1 cellular context compared by ENCODE assay signal in genomic region chr9:126615251-126615790, GRCh38.
TF ChIP-seq lines count a peak whose summit lies in the region.

No MANE protein-coding gene starts in this region.

TF ChIP-seq in H1, 55 proteins besides CTCF, POLR2A, EP300 and RAD21 (continued from another document):
- TF ChIP-seq EZH2 (IDR thresholded peaks at IDR 0.05; ENCODE audit: low read depth, low read length, severe bottlenecking): peak; percentile 94
- TF ChIP-seq, protein P1, sequence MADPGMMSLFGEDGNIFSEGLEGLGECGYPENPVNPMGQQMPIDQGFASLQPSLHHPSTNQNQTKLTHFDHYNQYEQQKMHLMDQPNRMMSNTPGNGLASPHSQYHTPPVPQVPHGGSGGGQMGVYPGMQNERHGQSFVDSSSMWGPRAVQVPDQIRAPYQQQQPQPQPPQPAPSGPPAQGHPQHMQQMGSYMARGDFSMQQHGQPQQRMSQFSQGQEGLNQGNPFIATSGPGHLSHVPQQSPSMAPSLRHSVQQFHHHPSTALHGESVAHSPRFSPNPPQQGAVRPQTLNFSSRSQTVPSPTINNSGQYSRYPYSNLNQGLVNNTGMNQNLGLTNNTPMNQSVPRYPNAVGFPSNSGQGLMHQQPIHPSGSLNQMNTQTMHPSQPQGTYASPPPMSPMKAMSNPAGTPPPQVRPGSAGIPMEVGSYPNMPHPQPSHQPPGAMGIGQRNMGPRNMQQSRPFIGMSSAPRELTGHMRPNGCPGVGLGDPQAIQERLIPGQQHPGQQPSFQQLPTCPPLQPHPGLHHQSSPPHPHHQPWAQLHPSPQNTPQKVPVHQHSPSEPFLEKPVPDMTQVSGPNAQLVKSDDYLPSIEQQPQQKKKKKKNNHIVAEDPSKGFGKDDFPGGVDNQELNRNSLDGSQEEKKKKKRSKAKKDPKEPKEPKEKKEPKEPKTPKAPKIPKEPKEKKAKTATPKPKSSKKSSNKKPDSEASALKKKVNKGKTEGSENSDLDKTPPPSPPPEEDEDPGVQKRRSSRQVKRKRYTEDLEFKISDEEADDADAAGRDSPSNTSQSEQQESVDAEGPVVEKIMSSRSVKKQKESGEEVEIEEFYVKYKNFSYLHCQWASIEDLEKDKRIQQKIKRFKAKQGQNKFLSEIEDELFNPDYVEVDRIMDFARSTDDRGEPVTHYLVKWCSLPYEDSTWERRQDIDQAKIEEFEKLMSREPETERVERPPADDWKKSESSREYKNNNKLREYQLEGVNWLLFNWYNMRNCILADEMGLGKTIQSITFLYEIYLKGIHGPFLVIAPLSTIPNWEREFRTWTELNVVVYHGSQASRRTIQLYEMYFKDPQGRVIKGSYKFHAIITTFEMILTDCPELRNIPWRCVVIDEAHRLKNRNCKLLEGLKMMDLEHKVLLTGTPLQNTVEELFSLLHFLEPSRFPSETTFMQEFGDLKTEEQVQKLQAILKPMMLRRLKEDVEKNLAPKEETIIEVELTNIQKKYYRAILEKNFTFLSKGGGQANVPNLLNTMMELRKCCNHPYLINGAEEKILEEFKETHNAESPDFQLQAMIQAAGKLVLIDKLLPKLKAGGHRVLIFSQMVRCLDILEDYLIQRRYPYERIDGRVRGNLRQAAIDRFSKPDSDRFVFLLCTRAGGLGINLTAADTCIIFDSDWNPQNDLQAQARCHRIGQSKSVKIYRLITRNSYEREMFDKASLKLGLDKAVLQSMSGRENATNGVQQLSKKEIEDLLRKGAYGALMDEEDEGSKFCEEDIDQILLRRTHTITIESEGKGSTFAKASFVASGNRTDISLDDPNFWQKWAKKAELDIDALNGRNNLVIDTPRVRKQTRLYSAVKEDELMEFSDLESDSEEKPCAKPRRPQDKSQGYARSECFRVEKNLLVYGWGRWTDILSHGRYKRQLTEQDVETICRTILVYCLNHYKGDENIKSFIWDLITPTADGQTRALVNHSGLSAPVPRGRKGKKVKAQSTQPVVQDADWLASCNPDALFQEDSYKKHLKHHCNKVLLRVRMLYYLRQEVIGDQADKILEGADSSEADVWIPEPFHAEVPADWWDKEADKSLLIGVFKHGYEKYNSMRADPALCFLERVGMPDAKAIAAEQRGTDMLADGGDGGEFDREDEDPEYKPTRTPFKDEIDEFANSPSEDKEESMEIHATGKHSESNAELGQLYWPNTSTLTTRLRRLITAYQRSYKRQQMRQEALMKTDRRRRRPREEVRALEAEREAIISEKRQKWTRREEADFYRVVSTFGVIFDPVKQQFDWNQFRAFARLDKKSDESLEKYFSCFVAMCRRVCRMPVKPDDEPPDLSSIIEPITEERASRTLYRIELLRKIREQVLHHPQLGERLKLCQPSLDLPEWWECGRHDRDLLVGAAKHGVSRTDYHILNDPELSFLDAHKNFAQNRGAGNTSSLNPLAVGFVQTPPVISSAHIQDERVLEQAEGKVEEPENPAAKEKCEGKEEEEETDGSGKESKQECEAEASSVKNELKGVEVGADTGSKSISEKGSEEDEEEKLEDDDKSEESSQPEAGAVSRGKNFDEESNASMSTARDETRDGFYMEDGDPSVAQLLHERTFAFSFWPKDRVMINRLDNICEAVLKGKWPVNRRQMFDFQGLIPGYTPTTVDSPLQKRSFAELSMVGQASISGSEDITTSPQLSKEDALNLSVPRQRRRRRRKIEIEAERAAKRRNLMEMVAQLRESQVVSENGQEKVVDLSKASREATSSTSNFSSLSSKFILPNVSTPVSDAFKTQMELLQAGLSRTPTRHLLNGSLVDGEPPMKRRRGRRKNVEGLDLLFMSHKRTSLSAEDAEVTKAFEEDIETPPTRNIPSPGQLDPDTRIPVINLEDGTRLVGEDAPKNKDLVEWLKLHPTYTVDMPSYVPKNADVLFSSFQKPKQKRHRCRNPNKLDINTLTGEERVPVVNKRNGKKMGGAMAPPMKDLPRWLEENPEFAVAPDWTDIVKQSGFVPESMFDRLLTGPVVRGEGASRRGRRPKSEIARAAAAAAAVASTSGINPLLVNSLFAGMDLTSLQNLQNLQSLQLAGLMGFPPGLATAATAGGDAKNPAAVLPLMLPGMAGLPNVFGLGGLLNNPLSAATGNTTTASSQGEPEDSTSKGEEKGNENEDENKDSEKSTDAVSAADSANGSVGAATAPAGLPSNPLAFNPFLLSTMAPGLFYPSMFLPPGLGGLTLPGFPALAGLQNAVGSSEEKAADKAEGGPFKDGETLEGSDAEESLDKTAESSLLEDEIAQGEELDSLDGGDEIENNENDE (IDR thresholded peaks at IDR 0.05; ENCODE audit: insufficient replicate concordance, low read length): no peak
- TF ChIP-seq RXRA (IDR thresholded peaks at IDR 0.05; ENCODE audit: insufficient read depth, low read depth, low read length): no peak
- TF ChIP-seq HDAC2 (IDR thresholded peaks at IDR 0.05; ENCODE audit: borderline replicate concordance in 1 of 2, low read depth in 2 of 2, low read length in 2 of 2): no peak
- no peak for TF ChIP-seq POLR2AphosphoS5 (IDR thresholded peaks at IDR 0.05; ENCODE audit: low read depth, low read length)
- no peak for TF ChIP-seq TAF7 (optimal IDR thresholded peaks at IDR 0.05; ENCODE audit: borderline replicate concordance, low read depth, low read length)
- no peak for TF ChIP-seq SIN3A (conservative IDR thresholded peaks at IDR 0.05 in 1 of 2, IDR thresholded peaks at IDR 0.05 in 1 of 2; ENCODE audit: low read depth in 1 of 2, low read length in 2 of 2)
- no peak for TF ChIP-seq SAP30 (IDR thresholded peaks at IDR 0.05; ENCODE audit: insufficient read depth, insufficient replicate concordance, low read length)
- peak; percentile 19 for TF ChIP-seq KDM4A (IDR thresholded peaks at IDR 0.05; ENCODE audit: low read depth, low read length, severe bottlenecking)
- peak; percentile 67 for TF ChIP-seq SUZ12 (IDR thresholded peaks at IDR 0.05; ENCODE audit: low read length)
- TF ChIP-seq, protein P2, sequence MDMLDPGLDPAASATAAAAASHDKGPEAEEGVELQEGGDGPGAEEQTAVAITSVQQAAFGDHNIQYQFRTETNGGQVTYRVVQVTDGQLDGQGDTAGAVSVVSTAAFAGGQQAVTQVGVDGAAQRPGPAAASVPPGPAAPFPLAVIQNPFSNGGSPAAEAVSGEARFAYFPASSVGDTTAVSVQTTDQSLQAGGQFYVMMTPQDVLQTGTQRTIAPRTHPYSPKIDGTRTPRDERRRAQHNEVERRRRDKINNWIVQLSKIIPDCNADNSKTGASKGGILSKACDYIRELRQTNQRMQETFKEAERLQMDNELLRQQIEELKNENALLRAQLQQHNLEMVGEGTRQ (IDR thresholded peaks at IDR 0.05; ENCODE audit: low read length): no peak
- TF ChIP-seq YY1 (IDR thresholded peaks at IDR 0.05; ENCODE audit: low read depth, low read length): no peak
- TF ChIP-seq, protein P3, sequence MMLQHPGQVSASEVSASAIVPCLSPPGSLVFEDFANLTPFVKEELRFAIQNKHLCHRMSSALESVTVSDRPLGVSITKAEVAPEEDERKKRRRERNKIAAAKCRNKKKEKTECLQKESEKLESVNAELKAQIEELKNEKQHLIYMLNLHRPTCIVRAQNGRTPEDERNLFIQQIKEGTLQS (IDR thresholded peaks at IDR 0.05; ENCODE audit: insufficient read depth, low read depth, low read length): no peak
- no peak for TF ChIP-seq POU5F1 (IDR thresholded peaks at IDR 0.05; ENCODE audit: low read depth, low read length)
- TF ChIP-seq TBP (IDR thresholded peaks at IDR 0.05; ENCODE audit: low read depth, low read length): peak; percentile 13; the same call in 1 of the 2 replicates
- no peak for TF ChIP-seq KDM1A (IDR thresholded peaks at IDR 0.05; ENCODE audit: borderline replicate concordance, low read length)
- TF ChIP-seq SP1 (IDR thresholded peaks at IDR 0.05; ENCODE audit: low read depth, low read length): no peak
- TF ChIP-seq KDM5A (IDR thresholded peaks at IDR 0.05; ENCODE audit: low read length): no peak
- TF ChIP-seq JUN (IDR thresholded peaks at IDR 0.05; ENCODE audit: low read depth, low read length): no peak
- TF ChIP-seq GTF2F1 (IDR thresholded peaks at IDR 0.05; ENCODE audit: borderline replicate concordance, low read depth, low read length): no peak
- no peak for TF ChIP-seq BRCA1 (IDR thresholded peaks at IDR 0.05; ENCODE audit: low read depth, low read length)
- no peak for TF ChIP-seq NRF1 (IDR thresholded peaks at IDR 0.05; ENCODE audit: low read depth, low read length)
- no peak for TF ChIP-seq SIRT6 (IDR thresholded peaks at IDR 0.05; ENCODE audit: low read length)
- TF ChIP-seq CHD2 (IDR thresholded peaks at IDR 0.05; ENCODE audit: low read length): no peak
- TF ChIP-seq TCF12 (IDR thresholded peaks at IDR 0.05; ENCODE audit: low read depth, low read length): 0 out of 2 replicates have a peak, but pooled peaks have one; percentile 1
- TF ChIP-seq NANOG (IDR thresholded peaks at IDR 0.05; ENCODE audit: insufficient read depth, low read depth, low read length, poor library complexity, severe bottlenecking): no peak
- TF ChIP-seq CBX5 (IDR thresholded peaks at IDR 0.05; ENCODE audit: low read depth, low read length): no peak
- no peak for TF ChIP-seq SRF (IDR thresholded peaks at IDR 0.05; ENCODE audit: low read depth, low read length)
- TF ChIP-seq FOSL1 (IDR thresholded peaks at IDR 0.05; ENCODE audit: insufficient read depth, low read depth, low read length): no peak
- TF ChIP-seq JUND (IDR thresholded peaks at IDR 0.05; ENCODE audit: low read length): no peak
- TF ChIP-seq RNF2 (IDR thresholded peaks at IDR 0.05; ENCODE audit: borderline replicate concordance, low read depth, low read length, missing control alignments, poor library complexity, severe bottlenecking): no peak
- TF ChIP-seq CBX8 (IDR thresholded peaks at IDR 0.05; ENCODE audit: borderline replicate concordance, low read depth, low read length): no peak
- no peak for TF ChIP-seq MAFK (IDR thresholded peaks at IDR 0.05; ENCODE audit: low read depth, low read length)
- no peak for TF ChIP-seq TAF1 (IDR thresholded peaks at IDR 0.05; ENCODE audit: low read depth, low read length)
- no peak for TF ChIP-seq PHF8 (conservative IDR thresholded peaks at IDR 0.05; ENCODE audit: low read depth, low read length)
- no peak for TF ChIP-seq HDAC6 (IDR thresholded peaks at IDR 0.05; ENCODE audit: low read depth, low read length)
- TF ChIP-seq CHD1 (IDR thresholded peaks at IDR 0.05; ENCODE audit: low read depth, low read length): no peak
- 0 out of 2 replicates have a peak, but pooled peaks have one; percentile 64 for TF ChIP-seq RBBP5 (IDR thresholded peaks at IDR 0.05; ENCODE audit: borderline replicate concordance, low read depth, low read length)
- TF ChIP-seq EGR1 (IDR thresholded peaks at IDR 0.05; ENCODE audit: borderline replicate concordance, low read depth, low read length): no peak
- TF ChIP-seq CREB1 (IDR thresholded peaks at IDR 0.05): no peak
- no peak for TF ChIP-seq SP2 (IDR thresholded peaks at IDR 0.05; ENCODE audit: low read length)
- TF ChIP-seq, protein P4, sequence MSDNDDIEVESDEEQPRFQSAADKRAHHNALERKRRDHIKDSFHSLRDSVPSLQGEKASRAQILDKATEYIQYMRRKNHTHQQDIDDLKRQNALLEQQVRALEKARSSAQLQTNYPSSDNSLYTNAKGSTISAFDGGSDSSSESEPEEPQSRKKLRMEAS (IDR thresholded peaks at IDR 0.05): peak; percentile 76
- TF ChIP-seq SP4 (IDR thresholded peaks at IDR 0.05; ENCODE audit: low read length): no peak
- TF ChIP-seq SIX5 (IDR thresholded peaks at IDR 0.05; ENCODE audit: low read depth, low read length): no peak
- TF ChIP-seq BCL11A (IDR thresholded peaks at IDR 0.05; ENCODE audit: low read depth in 2 of 2, low read length in 2 of 2): no peak
- TF ChIP-seq ASH2L (IDR thresholded peaks at IDR 0.05; ENCODE audit: low read length): no peak
- no peak for TF ChIP-seq ZNF274 (IDR thresholded peaks at IDR 0.05; ENCODE audit: borderline replicate concordance, extremely low read depth, low read length)
- no peak for TF ChIP-seq ATF2 (IDR thresholded peaks at IDR 0.05; ENCODE audit: low read length)
- TF ChIP-seq GABPA (IDR thresholded peaks at IDR 0.05; ENCODE audit: borderline replicate concordance, insufficient read depth, low read length): peak; percentile 62; the same call in 1 of the 2 replicates
TF ChIP-seq in H1: peak in this region for 10.
